Comparison of ENCODE assay signal across 16 cellular contexts in the genomic region with DNA sequence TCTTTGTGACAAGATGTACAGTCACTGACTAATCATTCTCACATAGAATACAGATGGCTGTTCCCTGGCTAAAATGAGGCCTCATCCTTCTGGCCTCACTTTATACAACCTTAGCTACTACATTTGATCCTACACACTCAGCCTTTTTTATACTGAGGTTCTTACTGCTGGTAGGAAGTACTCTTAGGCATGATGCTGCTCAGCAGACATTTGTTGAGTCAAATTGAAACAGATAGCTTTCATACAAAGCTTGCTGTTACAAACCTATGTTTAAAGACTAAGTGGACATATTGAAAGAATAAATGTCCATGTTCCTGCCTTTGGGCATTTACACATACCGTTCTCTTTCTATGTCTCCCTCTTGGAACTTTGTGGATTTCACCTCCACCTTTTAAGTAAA.
DNase-seq lines count a peak whose midpoint lies in the region; ATAC-seq and TF ChIP-seq lines count a peak whose summit lies in the region.
"Had no signal": no experiment of that assay in that cellular context is flagged by ENCODE, and none has a peak within 500 bp of the region (broad histone marks: within the 10 kb centered on the region; RNA-seq: fewer than 3 reads in every experiment).

No MANE protein-coding gene starts in this region.

- no peak for TF ChIP-seq CTCF in ascending aorta (IDR thresholded peaks at IDR 0.05)

- H3K36me3 ChIP-seq in ascending aorta, result no peaks in the 10 kb centered on the region
- H3K36me3 ChIP-seq: BE2C, colonic mucosa, gastrocnemius medialis, vagina had no signal

- H3K4me1 ChIP-seq in ascending aorta, result no peaks in the 10 kb centered on the region
- H3K4me1 ChIP-seq: BE2C, colonic mucosa, gastrocnemius medialis, vagina had no signal

- H3K27me3 ChIP-seq in ascending aorta, result no peaks in the 10 kb centered on the region
- H3K27me3 ChIP-seq: BE2C, colonic mucosa, gastrocnemius medialis, vagina had no signal

- no peaks in the 10 kb centered on the region for H3K9me3 ChIP-seq in ascending aorta
- H3K9me3 ChIP-seq: BE2C, colonic mucosa, gastrocnemius medialis, vagina had no signal

- ATAC-seq in GM18907 (IDR thresholded peaks at IDR 0.05; ENCODE audit: unreplicated experiment) (peak; percentile 84), GM21737 (IDR thresholded peaks at IDR 0.05; ENCODE audit: unreplicated experiment) (peak; percentile 85), HG03159 (IDR thresholded peaks at IDR 0.05; ENCODE audit: unreplicated experiment) (peak; percentile 90), Right ventricle myocardium inferior (no peak)
- ATAC-seq: activated CD8-positive, alpha-beta T cell treated with anti-CD3 and anti-CD28 coated beads, Interleukin-2, amount 10 ng/mL, durations not matched to agents 7 days and 5 days; gastrocnemius medialis had no signal

- H3K4me3 ChIP-seq in ascending aorta, result no peak overlapping the region
- H3K4me3 ChIP-seq: colonic mucosa, gastrocnemius medialis, vagina had no signal

- H3K27ac ChIP-seq in ascending aorta, result no peak overlapping the region
- H3K27ac ChIP-seq: colonic mucosa, gastrocnemius medialis, vagina had no signal

- intact Hi-C loops in ascending aorta (cut with DNase I) (no loop called here), Right ventricle myocardium inferior (cut with DNase I) (no loop called here)

- no peak for DNase-seq in NCI-H2171 treated with DMSO at 0.1 percent for 48 hours (lab: John Stamatoyannopoulos, UW)
- no peak for DNase-seq in ascending aorta (ENCODE audit: low spot score in 2 of 2)
- DNase-seq in NCI-H748 (lab: John Stamatoyannopoulos, UW; ENCODE audit: unreplicated experiment), result no peak
- no peak for DNase-seq in Right ventricle myocardium inferior (ENCODE audit: missing footprints)
- DNase-seq: activated CD8-positive, alpha-beta T cell treated with anti-CD3 and anti-CD28 coated beads, Interleukin-2, amount 10 ng/mL, durations not matched to agents 7 days and 5 days; anterior cingulate cortex; BE2C; colonic mucosa; DMS53; gastrocnemius medialis; NCI-H2029; NCI-H748 treated with DMSO at 0.1 percent for 48 hours had no signal
